24 cellular contexts compared by ENCODE assay signal in the genomic region with DNA sequence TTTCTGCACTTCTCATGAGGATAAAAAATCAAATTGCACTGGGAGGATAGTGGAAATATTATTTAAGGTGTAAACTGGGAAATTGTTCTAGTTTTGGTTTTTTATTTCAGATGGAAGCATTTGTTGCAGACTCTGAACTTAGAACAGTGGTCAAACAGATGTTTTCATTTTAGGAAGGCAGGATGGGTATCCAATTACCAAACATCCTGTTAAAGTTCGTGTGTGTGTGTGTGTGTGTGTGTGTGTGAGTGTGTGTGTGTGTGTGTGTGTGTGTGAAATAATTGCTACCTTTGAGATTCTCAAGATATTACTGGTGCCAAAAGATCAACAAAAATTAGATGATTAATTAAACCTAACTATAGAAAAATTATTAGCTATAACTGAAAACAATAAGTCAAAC. TPM values are rescaled to one million over a fixed set of nuclear protein-coding genes. Genes with fewer than 3 reads are reported as not detected.
DNase-seq lines count a peak whose midpoint lies in the region; ATAC-seq, FAIRE-seq and TF ChIP-seq lines count a peak whose summit lies in the region.
"Had no signal": no experiment of that assay in that cellular context is flagged by ENCODE, and none has a peak within 500 bp of the region (broad histone marks: within the 10 kb centered on the region; RNA-seq: fewer than 3 reads in every experiment).

No MANE protein-coding gene starts in this region.

- H3K36me3 ChIP-seq in GM12878 (ENCODE audit: control insufficient read depth in 2 of 2, insufficient read depth in 2 of 2, low read length in 1 of 2), result no peaks in the 10 kb centered on the region
- H3K36me3 ChIP-seq in HAP-1 (replicated peaks), result no peaks in the 10 kb centered on the region
- H3K36me3 ChIP-seq in suprapubic skin, result no peaks in the 10 kb centered on the region
- H3K36me3 ChIP-seq: BLaER1 treated with 17β-estradiol and CSF1 and Interleukin-3, amounts not matched to agents 10 nM and 100 nM; Peyer's patch; spleen had no signal

- H3K4me2 ChIP-seq in GM12878 (ENCODE audit: control insufficient read depth, insufficient read depth), result no peak overlapping the region

- H3K27ac ChIP-seq in GM12878 (ENCODE audit: control insufficient read depth, insufficient read depth) (no peak overlapping the region), suprapubic skin (no peak overlapping the region)
- H3K27ac ChIP-seq: BLaER1 treated with 17β-estradiol and CSF1 and Interleukin-3, amounts not matched to agents 10 nM and 100 nM; Peyer's patch; psoas muscle; spleen had no signal

- POLR2A ChIA-PET in GM12878 (lab: Charles Lee), result interaction anchor here (1.9 kb wide), 1 partner anchor 12 kb away, joined by 7 read pairs; no protein-coding TSS in a partner anchor

- no TSS peak for BruUV-seq in GM12878 (replicated peaks; lab: Mats Ljungman, UMichigan)

- H3K9me3 Mint-ChIP-seq in HFFc6, result no peaks in the 10 kb centered on the region

- H3K4me1 ChIP-seq in GM12878 (ENCODE audit: control insufficient read depth, insufficient read depth, low read length) (peaks cover 19% of the 10 kb centered on the region), HAP-1 (no peaks in the 10 kb centered on the region), suprapubic skin (no peaks in the 10 kb centered on the region)
- H3K4me1 ChIP-seq: Peyer's patch, psoas muscle had no signal

- H3K9ac ChIP-seq in GM12878 (ENCODE audit: control insufficient read depth, insufficient read depth, low read length), result no peak overlapping the region
- H3K9ac ChIP-seq: BLaER1 treated with 17β-estradiol and CSF1 and Interleukin-3, amounts not matched to agents 10 nM and 100 nM had no signal

- no peaks in the 10 kb centered on the region for H3K36me3 Mint-ChIP-seq in HFFc6 (ENCODE audit: low read depth)

- no peak for TF ChIP-seq RAD21 in GM12878 (IDR thresholded peaks at IDR 0.05; ENCODE audit: insufficient read depth, low read depth, low read length)

- TF ChIP-seq CTCF in HFFc6 (IDR thresholded peaks at IDR 0.05) (no peak), GM12878 (IDR thresholded peaks at IDR 0.05 in 2 of 3, conservative IDR thresholded peaks at IDR 0.05 in 1 of 3; ENCODE audit: control insufficient read depth in 2 of 3, extremely low read depth in 1 of 3, insufficient read depth in 1 of 3, low read depth in 3 of 3, low read length in 3 of 3) (no peak), suprapubic skin (IDR thresholded peaks at IDR 0.05) (no peak)

- no peak overlapping the region for H3K27ac Mint-ChIP-seq in HFFc6
- H3K27ac Mint-ChIP-seq: activated CD4-positive, alpha-beta T cell treated with anti-CD3 and anti-CD28 coated beads, Interleukin-2, amount 10 ng/mL, durations not matched to agents 24 days and 14 days had no signal

- no peaks in the 10 kb centered on the region for H3K27me3 ChIP-seq in GM12878 (replicated peaks in 1 of 2; ENCODE audit: control insufficient read depth in 2 of 2, insufficient read depth in 2 of 2, low read length in 1 of 2)
- 0 out of 2 replicates have a peak, but pooled peaks cover 3% of the 10 kb centered on the region for H3K27me3 ChIP-seq in HAP-1 (ENCODE audit: low read depth)
- H3K27me3 ChIP-seq in suprapubic skin, result no peaks in the 10 kb centered on the region
- H3K27me3 ChIP-seq: BLaER1 treated with 17β-estradiol and CSF1 and Interleukin-3, amounts not matched to agents 10 nM and 100 nM; Peyer's patch; spleen had no signal

- in situ Hi-C loops in GM12878 (cut with MboI) (no loop called here), HAP-1 (cut with MboI; ENCODE audit: low sequenced_read_pairs) (no loop called here)

- H4K20me1 ChIP-seq in GM12878 (ENCODE audit: control insufficient read depth, insufficient read depth), result no peaks in the 10 kb centered on the region
- H4K20me1 ChIP-seq: BLaER1 treated with 17β-estradiol and CSF1 and Interleukin-3, amounts not matched to agents 10 nM and 100 nM had no signal

- FAIRE-seq in GM12878 (lab: Jason Lieb, UNC), result no peak
- FAIRE-seq: colon had no signal

- ATAC-seq in GM12878, result no peak
- ATAC-seq: left lobe of liver, psoas muscle had no signal

- SMC1A ChIA-PET in GM12878 (lab: Charles Lee; ENCODE audit: uncharacterized antibody, unreplicated experiment), result interaction anchor here (0.7 to 2.2 kb wide), 6 partner anchors 9 to 63 kb away, joined by 3 to 14 read pairs (median 3); a partner anchor contains a TSS

- no peaks in the 10 kb centered on the region for H3K79me2 ChIP-seq in GM12878 (ENCODE audit: control insufficient read depth, insufficient read depth, low read length)

- H3K4me3 Mint-ChIP-seq in HFFc6, result no peak overlapping the region
- H3K4me3 Mint-ChIP-seq: activated CD4-positive, alpha-beta T cell treated with anti-CD3 and anti-CD28 coated beads, Interleukin-2, amount 10 ng/mL, durations not matched to agents 24 days and 14 days had no signal

- CTCF ChIA-PET in GM12878 (lab: Yijun Ruan, JAX), result interaction anchor here (1.0 to 3.0 kb wide), 4 partner anchors 9 to 223 kb away, joined by 3 to 8 read pairs (median 4); no protein-coding TSS in a partner anchor

- peaks cover 1% of the 10 kb centered on the region; the same call in 1 of the 2 replicates for H3K27me3 Mint-ChIP-seq in HFFc6 (ENCODE audit: insufficient read depth)
- H3K27me3 Mint-ChIP-seq: activated CD4-positive, alpha-beta T cell treated with anti-CD3 and anti-CD28 coated beads, Interleukin-2, amount 10 ng/mL, durations not matched to agents 24 days and 14 days had no signal

- TF ChIP-seq POLR2A in GM12878 (IDR thresholded peaks at IDR 0.05; ENCODE audit: low read depth, low read length) (no peak), suprapubic skin (IDR thresholded peaks at IDR 0.05) (no peak)

- TF ChIP-seq EP300 in GM12878 (IDR thresholded peaks at IDR 0.05; ENCODE audit: borderline replicate concordance in 1 of 2, control insufficient read depth in 1 of 2, low read depth in 2 of 2, low read length in 2 of 2), result no peak
- no peak for TF ChIP-seq EP300 in suprapubic skin (IDR thresholded peaks at IDR 0.05)

- peak; percentile 62 for DNase-seq in EH (ENCODE audit: low read depth)
- DNase-seq in HFFc6, result peak; percentile 45
- no peak for DNase-seq in GM12878 (ENCODE audit: low read depth, low spot score)
- DNase-seq in left kidney (ENCODE audit: low read depth, low spot score), result peak; percentile 16
- no peak for DNase-seq in DMS153 (lab: John Stamatoyannopoulos, UW)
- DNase-seq in HuH-7 (ENCODE audit: low spot score), result no peak
- no peak for DNase-seq in HAP-1 (ENCODE audit: low spot score in 2 of 2)
- no peak for DNase-seq in suprapubic skin (ENCODE audit: low spot score in 2 of 2)
- DNase-seq: activated CD4-positive, alpha-beta T cell treated with anti-CD3 and anti-CD28 coated beads, Interleukin-2, amount 10 ng/mL, durations not matched to agents 24 days and 14 days; activated naive CD4-positive, alpha-beta T cell; activated T-cell treated with anti-CD3 and anti-CD28 coated beads for 4 hours; anterior cingulate cortex; H7; Karpas-422; NCI-H1105 treated with DMSO at 0.1 percent for 48 hours; NCI-H82; Peyer's patch; psoas muscle; spleen; stimulated activated CD8-positive, alpha-beta memory T cell treated with anti-CD3 and anti-CD28 coated beads, Interleukin-4, amount 100 ng/mL, for 48 hours; substantia nigra had no signal

- H3K4me3 ChIP-seq in GM12878 (no peak overlapping the region), HAP-1 (no peak overlapping the region), suprapubic skin (no peak overlapping the region)
- H3K4me3 ChIP-seq: BLaER1 treated with 17β-estradiol and CSF1 and Interleukin-3, amounts not matched to agents 10 nM and 100 nM; Peyer's patch; psoas muscle; spleen had no signal

- RAD21 ChIA-PET in GM12878 (lab: Charles Lee; ENCODE audit: unreplicated experiment), result interaction anchor here (1.0 to 2.0 kb wide), 4 partner anchors 8 to 226 kb away, joined by 3 to 6 read pairs (median 5); no protein-coding TSS in a partner anchor

- WGBS in GM12878 (ENCODE audit: insufficient coverage, insufficient replicate concordance, low lambda C conversion rate, missing lambda C conversion rate), result 20% methylated on average over 1 of the region's 1 CpG
- WGBS in suprapubic skin, result 20% methylated on average over 1 of the region's 1 CpG

- H3K9me3 ChIP-seq in GM12878 (replicated peaks; ENCODE audit: control insufficient read depth, insufficient read depth, low read length), result no peaks in the 10 kb centered on the region; the same call in 2 of the 3 replicates
- H3K9me3 ChIP-seq in HAP-1, result no peaks in the 10 kb centered on the region; the same call in 1 of the 2 replicates
- H3K9me3 ChIP-seq in suprapubic skin, result no peaks in the 10 kb centered on the region
- H3K9me3 ChIP-seq: BLaER1 treated with 17β-estradiol and CSF1 and Interleukin-3, amounts not matched to agents 10 nM and 100 nM; Peyer's patch; psoas muscle; spleen had no signal

- no peak overlapping the region for H2AFZ ChIP-seq in GM12878 (ENCODE audit: control insufficient read depth, low read depth, low read length)

- H3K4me1 Mint-ChIP-seq in HFFc6 (ENCODE audit: low read depth), result peaks cover 18% of the 10 kb centered on the region

- intact Hi-C loops in GM12878 (cut with micrococcal nuclease; ENCODE audit: unreplicated experiment), result no loop called here

RNA-seq across cellular contexts. Expression of a gene that starts 24.3 kb away (rescaled TPM):
- 10 to 100 TPM; 30.5 to 48.9 (median 43.8) TPM for total RNA-seq in HFFc6 (2021; fragmentation: NEBNext Ultra II Directional; extraction: Animal tissue kit (Norgen Biotek cat#: 25700))
- 55.2 and 55.7 TPM in 2 replicates for total RNA-seq in GM12878 (2013; cell fraction: nucleolus; rRNA removed)
- 37.7 and 38.4 TPM in 2 replicates for total RNA-seq in GM12878 (2014; rRNA removed)
- 33.3 and 34.9 TPM in 2 replicates for total RNA-seq in GM12878 (2014; rRNA removed; fragmentation: Illumina TruSeq; extraction: Trizol)
- total RNA-seq in GM12878 (2021), result 27.6 and 27.7 TPM in 2 replicates
- 12.1 TPM for polyA plus RNA-seq in GM12878 (2011; ENCODE audit: low read depth)
- polyA plus RNA-seq in GM12878 (2011; rRNA removed), result 32.3 and 36.7 TPM in 2 replicates
- polyA plus RNA-seq in GM12878 (2011; cell fraction: cytosol; rRNA removed), result 54.2 and 57.2 TPM in 2 replicates
- 39.7 and 50.3 TPM in 2 replicates for polyA plus RNA-seq in GM12878 (2011; cell fraction: nucleus; rRNA removed)
- 17.1 and 20.4 TPM in 2 replicates for polyA plus RNA-seq in GM12878 (2012)
- polyA plus RNA-seq in GM12878 (2014; fragmentation: Illumina TruSeq; extraction: Trizol), result 26.9 and 27.4 TPM in 2 replicates
- polyA plus RNA-seq in GM12878 (2014; fragmentation: Nextera tagmentation; extraction: Ambion mirVana), result 10 to 100 TPM; 20.3 to 32.1 TPM
- polyA plus RNA-seq in GM12878 (2014; rRNA removed), result 22.9 and 27.3 TPM in 2 replicates
- polyA plus RNA-seq in GM12878 (2016; fragmentation: Nextera tagmentation; extraction: Ambion mirVana), result 10 to 100 TPM; 27.7 to 28.0 TPM
- polyA minus RNA-seq in GM12878 (2011; rRNA and poly(A)+ RNA removed), result 84.4 and 93.6 TPM in 2 replicates
- polyA minus RNA-seq in GM12878 (2011; cell fraction: cytosol; rRNA and poly(A)+ RNA removed), result 18.3 and 20.3 TPM in 2 replicates
- 60.7 and 101 TPM in 2 replicates for polyA minus RNA-seq in GM12878 (2011; cell fraction: nucleus; rRNA and poly(A)+ RNA removed)
- 10 to 100 TPM in 3 of 4 donors, 1 to 10 TPM in 1; 9.5 to 18.6 (median 15.3) TPM for total RNA-seq in suprapubic skin

Comparison
In these comparisons a context has a peak if more than half of its experiments do, and no peak if none do; other contexts are left out.
1. DNase-seq: peak in EH (single experiment), HFFc6 (single experiment) and left kidney (single experiment); none in GM12878 (single experiment), DMS153 (single experiment), HuH-7 (single experiment), HAP-1 (0 of 2) and suprapubic skin (0 of 2).